ENCODE assay signal across 25 cellular contexts in the genomic region with DNA sequence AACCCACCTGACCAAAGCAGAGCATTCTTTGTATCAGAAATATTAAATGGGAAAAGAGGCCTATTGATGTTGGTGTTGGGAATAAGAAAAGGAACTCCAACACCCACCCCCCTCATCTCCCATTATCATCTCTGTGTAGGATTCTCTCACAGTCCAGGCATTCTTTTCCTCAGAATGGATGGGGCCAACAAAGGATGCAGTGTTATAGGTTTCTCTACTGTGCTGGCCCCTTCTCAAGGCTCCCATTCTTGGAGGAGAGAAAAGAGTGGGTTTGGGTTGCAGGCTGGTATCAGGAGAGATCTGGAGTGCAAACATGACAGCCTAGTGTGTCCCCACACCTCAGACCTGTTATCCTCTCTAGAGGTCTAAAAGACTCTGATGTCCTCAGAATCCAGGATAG. TPM values are rescaled to one million over a fixed set of nuclear protein-coding genes. Genes with fewer than 3 reads are reported as not detected.
"Had no signal": no experiment of that assay in that cellular context is flagged by ENCODE, and none has a peak within 500 bp of the region (broad histone marks: within the 10 kb centered on the region; RNA-seq: fewer than 3 reads in every experiment).

No MANE protein-coding gene starts in this region.

- H3K4me3 Mint-ChIP-seq: activated CD8-positive, alpha-beta T cell treated with anti-CD3 and anti-CD28 coated beads, Interleukin-2, amount 10 ng/mL, durations not matched to agents 7 days and 5 days; activated naive CD4-positive, alpha-beta T cell treated with anti-CD3 and anti-CD28 coated beads, Interleukin-2, amount 50 U/mL, for 24 hours; activated T-helper 1 cell treated with anti-CD3 and anti-CD28 coated beads, Interleukin-12 subunit alpha, Interleukin-12 subunit beta, Interleukin-2, Interleukin-4 antibody, amounts not matched to agents 30 ng/mL and 10 ng/mL and 1 ng/mL, durations not matched to agents 14 hours and 24 hours and 36 hours; endodermal cell; immature natural killer cell; nephron had no signal

- H2AFZ ChIP-seq: parathyroid adenoma had no signal

- H3K9me3 ChIP-seq: ascending aorta, esophagus squamous epithelium, gastroesophageal sphincter, neutrophil, thyroid gland had no signal

- H3K4me3 ChIP-seq: ascending aorta, esophagus squamous epithelium, gastroesophageal sphincter, SK-N-MC, thyroid gland had no signal

- H3K9me3 Mint-ChIP-seq: activated naive CD4-positive, alpha-beta T cell treated with anti-CD3 and anti-CD28 coated beads, Interleukin-2, amount 50 U/mL, for 24 hours; activated T-helper 1 cell treated with anti-CD3 and anti-CD28 coated beads, Interleukin-12 subunit alpha, Interleukin-12 subunit beta, Interleukin-2, Interleukin-4 antibody, amounts not matched to agents 30 ng/mL and 10 ng/mL and 1 ng/mL, durations not matched to agents 14 hours and 24 hours and 36 hours; endodermal cell; nephron had no signal

- H3K79me2 ChIP-seq: parathyroid adenoma had no signal

- H3K27me3 ChIP-seq: ascending aorta, brain microvascular endothelial cell, esophagus squamous epithelium, gastroesophageal sphincter, neutrophil, thyroid gland had no signal

- H3K27ac Mint-ChIP-seq: activated CD8-positive, alpha-beta T cell treated with anti-CD3 and anti-CD28 coated beads, Interleukin-2, amount 10 ng/mL, durations not matched to agents 7 days and 5 days; activated naive CD4-positive, alpha-beta T cell treated with anti-CD3 and anti-CD28 coated beads, Interleukin-2, amount 50 U/mL, for 24 hours; activated T-helper 1 cell treated with anti-CD3 and anti-CD28 coated beads, Interleukin-12 subunit alpha, Interleukin-12 subunit beta, Interleukin-2, Interleukin-4 antibody, amounts not matched to agents 30 ng/mL and 10 ng/mL and 1 ng/mL, durations not matched to agents 14 hours and 24 hours and 36 hours; endodermal cell; immature natural killer cell; nephron had no signal

- H3K4me1 ChIP-seq: ascending aorta, esophagus squamous epithelium, gastroesophageal sphincter, parathyroid adenoma, thyroid gland had no signal

- H3K4me1 Mint-ChIP-seq: activated naive CD4-positive, alpha-beta T cell treated with anti-CD3 and anti-CD28 coated beads, Interleukin-2, amount 50 U/mL, for 24 hours; immature natural killer cell; nephron had no signal

- DNase-seq: activated CD4-positive, alpha-beta T cell treated with anti-CD3 and anti-CD28 coated beads for 1 hour; activated CD4-positive, alpha-beta T cell treated with anti-CD3 and anti-CD28 coated beads, Interleukin-2, amount 50 U/mL, for 1 hour; activated CD8-positive, alpha-beta T cell treated with anti-CD3 and anti-CD28 coated beads, Interleukin-2, amount 10 ng/mL, durations not matched to agents 7 days and 5 days; activated gamma-delta T cell; brain microvascular endothelial cell; central memory CD4-positive, alpha-beta T cell; endodermal cell; esophagus squamous epithelium; immature natural killer cell; left ventricle myocardium superior; mammary epithelial cell; retina; stimulated activated CD4-positive, alpha-beta T cell treated with anti-CD3 and anti-CD28 coated beads, Interleukin-4, amount 100 ng/mL, for 1 hour; stimulated activated naive CD4-positive, alpha-beta T cell; thyroid gland; WERI-Rb-1 had no signal

- ATAC-seq: activated CD8-positive, alpha-beta T cell treated with anti-CD3 and anti-CD28 coated beads, Interleukin-2, amount 10 ng/mL, durations not matched to agents 7 days and 5 days; gastroesophageal sphincter; left ventricle myocardium superior had no signal

- H3K36me3 ChIP-seq: ascending aorta, brain microvascular endothelial cell, esophagus squamous epithelium, gastroesophageal sphincter, neutrophil, thyroid gland, WERI-Rb-1 had no signal

- H3K36me3 Mint-ChIP-seq: activated naive CD4-positive, alpha-beta T cell treated with anti-CD3 and anti-CD28 coated beads, Interleukin-2, amount 50 U/mL, for 24 hours; immature natural killer cell had no signal

- H3K27ac ChIP-seq: ascending aorta, brain microvascular endothelial cell, esophagus squamous epithelium, gastroesophageal sphincter, neutrophil, parathyroid adenoma, SK-N-MC, thyroid gland, WERI-Rb-1 had no signal

RNA-seq across cellular contexts. Expression of a gene that starts 59.6 kb away (rescaled TPM):
- total RNA-seq: activated CD8-positive, alpha-beta T cell treated with anti-CD3 and anti-CD28 coated beads, Interleukin-2, amount 10 ng/mL, durations not matched to agents 7 days and 5 days; activated T-helper 1 cell treated with anti-CD3 and anti-CD28 coated beads, Interleukin-12 subunit alpha, Interleukin-12 subunit beta, Interleukin-2, Interleukin-4 antibody, amounts not matched to agents 30 ng/mL and 10 ng/mL and 1 ng/mL, durations not matched to agents 14 hours and 24 hours and 36 hours; ascending aorta; myocyte had no signal
- polyA plus RNA-seq: immature natural killer cell had no signal
